ENCODE assay signal across 8 cellular contexts in the genomic region with DNA sequence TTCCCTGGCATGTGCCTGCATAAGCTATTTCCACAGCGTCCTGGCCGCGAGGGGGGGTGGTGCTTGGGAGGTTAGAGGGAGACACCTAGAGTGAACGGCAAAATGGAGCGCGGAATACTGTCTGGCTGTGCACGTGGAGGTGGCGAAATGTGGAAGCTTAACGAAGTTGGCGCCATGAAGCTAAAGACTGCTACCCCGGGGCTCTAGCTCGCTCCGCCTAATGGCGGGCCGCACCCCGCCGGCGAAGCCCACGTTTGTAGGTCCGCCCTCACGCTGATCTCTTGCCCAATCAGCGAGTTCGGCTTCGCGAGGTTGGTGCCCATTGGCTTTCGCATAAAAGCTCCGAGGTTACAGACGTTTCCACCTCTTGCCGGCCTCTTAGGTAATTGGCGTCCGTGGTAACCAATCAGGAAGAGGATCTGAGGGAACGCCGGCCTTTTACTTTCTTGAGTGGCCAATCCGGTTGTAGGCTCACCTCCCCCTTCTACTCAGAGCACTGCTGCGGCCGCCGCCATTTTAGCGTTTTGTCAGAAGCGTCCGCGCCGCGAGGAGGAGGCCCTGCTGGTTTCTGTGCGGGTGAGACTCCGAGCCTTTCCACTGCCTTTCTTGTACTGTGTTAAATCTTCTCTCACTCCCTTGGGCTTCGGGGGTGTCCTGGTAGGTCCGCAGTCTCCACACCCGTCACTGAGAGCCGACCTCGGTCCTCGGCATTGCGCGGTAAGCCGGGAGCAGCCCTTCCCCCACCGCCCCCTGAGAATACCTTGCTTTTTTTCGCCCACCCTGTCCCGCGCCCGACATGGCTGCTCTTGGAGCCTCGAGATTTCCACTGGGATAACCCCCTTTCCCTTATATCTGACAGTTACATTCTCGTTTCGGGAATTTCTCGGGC. TPM values are rescaled to one million over a fixed set of nuclear protein-coding genes. Genes with fewer than 3 reads are reported as not detected.
A peak's percentile ranks its signal among the peaks of the same experiment; 100 is the strongest.
DNase-seq lines count a peak whose midpoint lies in the region; ATAC-seq and TF ChIP-seq lines count a peak whose summit lies in the region.

A gene with protein sequence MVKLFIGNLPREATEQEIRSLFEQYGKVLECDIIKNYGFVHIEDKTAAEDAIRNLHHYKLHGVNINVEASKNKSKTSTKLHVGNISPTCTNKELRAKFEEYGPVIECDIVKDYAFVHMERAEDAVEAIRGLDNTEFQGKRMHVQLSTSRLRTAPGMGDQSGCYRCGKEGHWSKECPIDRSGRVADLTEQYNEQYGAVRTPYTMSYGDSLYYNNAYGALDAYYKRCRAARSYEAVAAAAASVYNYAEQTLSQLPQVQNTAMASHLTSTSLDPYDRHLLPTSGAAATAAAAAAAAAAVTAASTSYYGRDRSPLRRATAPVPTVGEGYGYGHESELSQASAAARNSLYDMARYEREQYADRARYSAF (plus strand): TSS at position 527 of the 889 bp plus-strand sequence. CDS start 1,009 bp downstream, outside the sequence.

- H3K27me3 ChIP-seq in PC-9 (ENCODE audit: insufficient read depth, low read depth) = no peaks in the 10 kb centered on the region

- H4K20me1 ChIP-seq in PC-9 (ENCODE audit: insufficient read depth) = peaks cover 56% of the 10 kb centered on the region

- no peaks in the 10 kb centered on the region for H3K9me3 ChIP-seq in PC-9 (ENCODE audit: insufficient read depth, low read depth)

- CTCF ChIA-PET in PC-9 (lab: Charles Lee) = interaction anchor here (0.7 to 1.4 kb wide), 4 partner anchors 39 to 491 kb away, joined by 3 to 20 read pairs (median 3); a partner anchor contains a TSS

- POLR2A ChIA-PET in PC-9 (lab: Charles Lee; ENCODE audit: unreplicated experiment) = interaction anchor here (0.5 to 2.1 kb wide), 11 partner anchors 11 to 741 kb away, joined by 4 to 18 read pairs (median 7); a partner anchor contains a TSS

- intact Hi-C loops in PC-9 (cut with micrococcal nuclease; ENCODE audit: unreplicated experiment) = loop anchor here (1.0 kb wide), 1 partner anchor 22 kb away; a partner anchor contains a TSS

- H3F3A ChIP-seq in PC-9 (ENCODE audit: insufficient read depth, low read depth) = peaks cover 73% of the 10 kb centered on the region

- BruUV-seq in PC-9 (replicated peaks; lab: Mats Ljungman, UMichigan) = no TSS peak

- peaks cover 36% of the 10 kb centered on the region for H3K36me3 ChIP-seq in PC-9 (ENCODE audit: low read depth)

- H3K79me2 ChIP-seq in PC-9 (ENCODE audit: low read depth) = peaks cover 96% of the 10 kb centered on the region

- DNase-seq in DMS53 (lab: John Stamatoyannopoulos, UW) = peak; percentile 100
- DNase-seq in Jurkat, Clone E6-1 (ENCODE audit: low read depth, low spot score) = peak; percentile 100
- DNase-seq in PC-9 = peak; percentile 99 to 100
- peak; percentile 89 for DNase-seq in activated T-cell treated with anti-CD3 and anti-CD28 coated beads, Interleukin-2, amount 50 U/mL, for 1 hour
- peak; percentile 98 for DNase-seq in epithelial cell of proximal tubule (ENCODE audit: low read depth)
- DNase-seq in mucosa of gallbladder (ENCODE audit: low spot score) = peak; percentile 100
- peak; percentile 87 to 92 for DNase-seq in stimulated activated CD8-positive, alpha-beta memory T cell treated with anti-CD3 and anti-CD28 coated beads, Interleukin-4, amount 100 ng/mL, for 4 hours (ENCODE audit: low read depth in 2 of 2, low spot score in 1 of 2)

- peak within 1 kb of the TSS; percentile 68 for H3K27ac ChIP-seq in PC-9

- peak within 1 kb of the TSS; percentile 89 for H3K4me3 ChIP-seq in Jurkat, Clone E6-1 (ENCODE audit: low read length)
- H3K4me3 ChIP-seq in PC-9 = peak within 1 kb of the TSS; percentile 92
- H3K4me3 ChIP-seq in epithelial cell of proximal tubule (ENCODE audit: low read depth, low read length) = peak within 1 kb of the TSS; percentile 83

- peaks cover 38% of the 10 kb centered on the region for H3K4me1 ChIP-seq in PC-9 (replicated peaks; ENCODE audit: insufficient read depth)

- no peak for TF ChIP-seq CTCF in PC-9 (conservative IDR thresholded peaks at IDR 0.05)
- TF ChIP-seq CTCF in epithelial cell of proximal tubule (conservative IDR thresholded peaks at IDR 0.05; ENCODE audit: low read depth, low read length) = peak; percentile 18

- H3K9me2 ChIP-seq in PC-9 (ENCODE audit: insufficient read depth) = no peaks in the 10 kb centered on the region

- H3K4me2 ChIP-seq in PC-9 = peak within 1 kb of the TSS; percentile 87

- peak within 1 kb of the TSS; percentile 68 for H2AFZ ChIP-seq in PC-9

- ATAC-seq in GM21619 (IDR thresholded peaks at IDR 0.05; ENCODE audit: unreplicated experiment) = peak; percentile 91

RNA-seq across cellular contexts. Expression of the gene that starts here (rescaled TPM):
- 213 TPM for polyA plus RNA-seq in Jurkat, Clone E6-1 (2012; ENCODE audit: insufficient read depth, insufficient read length)
- total RNA-seq in PC-9 (2021) (131 and 140 TPM in 2 replicates), epithelial cell of proximal tubule (105 and 133 TPM in 2 replicates), mucosa of gallbladder (119 TPM)

Comparison
In these comparisons a context has a peak if more than half of its experiments do, and no peak if none do; other contexts are left out.
1. Peak in every context shown above with its lines: DNase-seq, ATAC-seq, H3K4me3 ChIP-seq and H3K27ac ChIP-seq.